10 cellular contexts compared by ENCODE assay signal in the genomic region with DNA sequence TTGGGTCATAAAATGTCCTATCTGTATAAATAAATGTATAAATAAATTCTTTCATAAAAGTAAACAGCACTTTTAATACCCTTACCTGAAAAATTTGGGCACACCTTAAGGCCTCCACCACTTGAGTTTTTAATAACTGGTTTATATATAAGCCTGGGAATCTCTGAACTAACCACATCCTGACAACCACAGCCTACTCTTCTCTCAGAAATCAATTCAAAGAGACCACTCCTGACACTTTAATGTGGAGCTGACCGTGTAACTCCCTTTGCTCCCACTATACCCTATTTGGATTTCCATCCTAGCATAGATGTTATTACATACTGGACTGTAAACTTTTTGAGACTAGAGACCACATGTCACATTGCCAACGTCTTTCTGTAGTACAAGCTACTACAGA. TPM values are rescaled to one million over a fixed set of nuclear protein-coding genes. Genes with fewer than 3 reads are reported as not detected.
DNase-seq lines count a peak whose midpoint lies in the region; ATAC-seq and TF ChIP-seq lines count a peak whose summit lies in the region.
"Had no signal": no experiment of that assay in that cellular context is flagged by ENCODE, and none has a peak within 500 bp of the region (broad histone marks: within the 10 kb centered on the region; RNA-seq: fewer than 3 reads in every experiment).

No MANE protein-coding gene starts in this region.

- no peaks in the 10 kb centered on the region for H3K27me3 ChIP-seq in colonic mucosa

- TF ChIP-seq CTCF in CD14-positive monocyte (IDR thresholded peaks at IDR 0.05) (no peak), colonic mucosa (IDR thresholded peaks at IDR 0.05) (no peak), natural killer cell (IDR thresholded peaks at IDR 0.05) (no peak)

- intact Hi-C loops in CD14-positive monocyte (cut with micrococcal nuclease) (loop anchor here in 1 of 2 donors (5.0 kb wide), 1 partner anchor 51 kb away; a partner anchor contains a TSS), colonic mucosa (cut with DNase I) (no loop called here), natural killer cell (cut with micrococcal nuclease) (loop anchor here (2.0 to 10.0 kb wide), 3 partner anchors 177 to 419 kb away; a partner anchor contains a TSS)

- ATAC-seq in natural killer cell, result no peak
- ATAC-seq in GM21576 (IDR thresholded peaks at IDR 0.05; ENCODE audit: unreplicated experiment), result no peak
- ATAC-seq in GM21723 (IDR thresholded peaks at IDR 0.05; ENCODE audit: unreplicated experiment), result no peak

- H3K4me1 Mint-ChIP-seq in CD14-positive monocyte, result peaks cover 65% of the 10 kb centered on the region
- peaks cover 60 to 75% of the 10 kb centered on the region in 2 donors for H3K4me1 Mint-ChIP-seq in natural killer cell

- H3K9me3 ChIP-seq in colonic mucosa, result no peaks in the 10 kb centered on the region

- no peak overlapping the region for H3K9ac ChIP-seq in colonic mucosa (ENCODE audit: low read depth in 2 of 2, low read length in 2 of 2)

- no peak overlapping the region for H3K4me3 ChIP-seq in colonic mucosa

- H3K27ac ChIP-seq in colonic mucosa, result peak overlapping the region; percentile 44

- peak overlapping the region; percentile 63 to 89 for H3K4me3 Mint-ChIP-seq in CD14-positive monocyte
- H3K4me3 Mint-ChIP-seq in natural killer cell, result peak overlapping the region; percentile 81

- no peaks in the 10 kb centered on the region for H3K36me3 ChIP-seq in colonic mucosa

- H3K9me3 Mint-ChIP-seq in CD14-positive monocyte, result no peaks in the 10 kb centered on the region
- H3K9me3 Mint-ChIP-seq in natural killer cell, result no peaks in the 10 kb centered on the region

- H3K27ac Mint-ChIP-seq in CD14-positive monocyte, result peak overlapping the region; percentile 7 to 97 (median 73)
- peak overlapping the region; percentile 94 to 96 for H3K27ac Mint-ChIP-seq in natural killer cell

- DNase-seq in CD14-positive monocyte (ENCODE audit: low spot score) (no peak), M059J (ENCODE audit: low read depth) (peak; percentile 17), colonic mucosa (no peak), natural killer cell (no peak), NCI-H187 (lab: John Stamatoyannopoulos, UW) (no peak), pons (ENCODE audit: low spot score) (no peak)
- DNase-seq: activated CD4-positive, alpha-beta T cell treated with anti-CD3 and anti-CD28 coated beads, Interleukin-2, amount 50 U/mL, for 48 hours; stimulated activated CD4-positive, alpha-beta T cell treated with anti-CD3 and anti-CD28 coated beads, Interleukin-2, amount 100 ng/mL, for 24 hours had no signal

- H3K36me3 Mint-ChIP-seq in CD14-positive monocyte (peaks cover 20 to 39% of the 10 kb centered on the region in 2 donors), natural killer cell (no peaks in the 10 kb centered on the region)

- H3K4me1 ChIP-seq in colonic mucosa, result peaks cover 12% of the 10 kb centered on the region

- H3K27me3 Mint-ChIP-seq in CD14-positive monocyte (ENCODE audit: low read depth in 3 of 3) (no peaks in the 10 kb centered on the region), natural killer cell (ENCODE audit: low read depth in 2 of 2) (no peaks in the 10 kb centered on the region)

RNA-seq across cellular contexts. Expression of a gene that starts 3.5 kb away (rescaled TPM):
- 100 to 1,000 TPM; 484 to 518 TPM for polyA plus RNA-seq in CD14-positive monocyte
- total RNA-seq in M059J (2014; rRNA removed; shearing (Covaris generic)), result 91.0 and 123 TPM in 2 replicates
- total RNA-seq in colonic mucosa, result 10 to 100 TPM; 43.4 to 52.1 TPM
- 100 to 1,000 TPM in 1 of 3 donors, 10 to 100 TPM in 2; 80.2 to 111 (median 92.8) TPM for total RNA-seq in natural killer cell

RNA-seq across cellular contexts. Expression of a gene that starts 29.9 kb away (rescaled TPM):
- 100 to 1,000 TPM; 151 to 169 TPM for polyA plus RNA-seq in CD14-positive monocyte
- total RNA-seq in M059J (2014; rRNA removed; shearing (Covaris generic)), result 55.4 and 76.3 TPM in 2 replicates
- total RNA-seq in colonic mucosa (10 to 100 TPM; 27.3 to 32.2 TPM), natural killer cell (10 to 100 TPM; 14.3 to 15.6 (median 14.5) TPM)

RNA-seq across cellular contexts. Expression of a gene that starts 51.2 kb away (rescaled TPM):
- polyA plus RNA-seq in CD14-positive monocyte, result 100 to 1,000 TPM; 266 to 297 TPM
- total RNA-seq in M059J (2014; rRNA removed; shearing (Covaris generic)), result 3.0 and 8.6 TPM in 2 replicates
- total RNA-seq in colonic mucosa (10 to 100 TPM in 1 of 2 donors, 1 to 10 TPM in 1; 9.2 to 12.4 TPM), natural killer cell (1 to 10 TPM; 1.8 to 6.4 (median 2.2) TPM)
